Comparison of ENCODE assay signal across 15 cellular contexts in the genomic region with DNA sequence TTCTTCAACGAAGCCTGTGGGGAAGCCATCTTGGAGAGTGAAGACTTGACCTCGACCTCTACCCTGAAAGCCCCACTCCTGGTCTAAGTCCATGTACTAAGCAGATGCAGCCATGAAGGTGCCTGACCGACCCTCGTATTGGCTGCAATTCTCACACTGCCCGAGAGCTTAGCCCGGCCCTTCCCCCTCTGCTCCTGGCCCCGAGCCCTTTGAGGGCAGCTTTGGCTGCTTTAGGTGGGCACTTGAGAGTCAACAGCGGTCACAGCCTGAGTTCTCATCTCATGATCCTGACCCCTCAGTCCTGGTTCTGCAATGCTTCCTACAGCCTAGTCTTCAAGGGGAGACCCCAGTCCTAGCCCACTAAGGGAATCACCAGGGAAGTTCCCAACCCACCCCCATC. TPM values are rescaled to one million over a fixed set of nuclear protein-coding genes. Genes with fewer than 3 reads are reported as not detected.
DNase-seq lines count a peak whose midpoint lies in the region; ATAC-seq and TF ChIP-seq lines count a peak whose summit lies in the region.
"Had no signal": no experiment of that assay in that cellular context is flagged by ENCODE, and none has a peak within 500 bp of the region (broad histone marks: within the 10 kb centered on the region; RNA-seq: fewer than 3 reads in every experiment).

No MANE protein-coding gene starts in this region.

- H2BK12ac ChIP-seq in neuronal stem cell (ENCODE audit: low read length) = no peak overlapping the region

- ATAC-seq in HG03460 (IDR thresholded peaks at IDR 0.05; ENCODE audit: unreplicated experiment) (no peak), upper lobe of right lung (no peak)
- ATAC-seq: HCT116 had no signal

- H2AFZ ChIP-seq in OCI-LY3 (ENCODE audit: low read depth, low read length) (peak overlapping the region; percentile 30; the same call in 1 of the 2 replicates), neuronal stem cell (ENCODE audit: low read length) (no peak overlapping the region)
- H2AFZ ChIP-seq: GM23248 had no signal

- no peak for TF ChIP-seq CTCF in OCI-LY3 (IDR thresholded peaks at IDR 0.05; ENCODE audit: low read depth, low read length)
- no peak for TF ChIP-seq CTCF in left ventricle myocardium inferior (IDR thresholded peaks at IDR 0.05; ENCODE audit: borderline replicate concordance)
- TF ChIP-seq CTCF in sigmoid colon (IDR thresholded peaks at IDR 0.05) = no peak
- no peak for TF ChIP-seq CTCF in upper lobe of right lung (IDR thresholded peaks at IDR 0.05)

- H2BK15ac ChIP-seq in neuronal stem cell (ENCODE audit: low read length) = no peak overlapping the region

- H3K4me3 ChIP-seq in OCI-LY3 (ENCODE audit: low read length) = no peak overlapping the region
- H3K4me3 ChIP-seq in left ventricle myocardium inferior = no peak overlapping the region
- H3K4me3 ChIP-seq in neuronal stem cell (ENCODE audit: low read length in 2 of 2) = no peak overlapping the region
- no peak overlapping the region for H3K4me3 ChIP-seq in sigmoid colon
- H3K4me3 ChIP-seq in upper lobe of right lung = no peak overlapping the region
- H3K4me3 ChIP-seq: GM23248 had no signal

- TF ChIP-seq POLR2A in sigmoid colon (IDR thresholded peaks at IDR 0.05) = no peak

- no peaks in the 10 kb centered on the region for H3K79me2 ChIP-seq in OCI-LY3 (ENCODE audit: low read length)

- H2AK5ac ChIP-seq in neuronal stem cell (ENCODE audit: low read depth, low read length) = peak overlapping the region; percentile 40

- H4K20me1 ChIP-seq in OCI-LY3 (ENCODE audit: insufficient read depth, low read length) = no peaks in the 10 kb centered on the region

- H3K4me2 ChIP-seq in OCI-LY3 (ENCODE audit: low read length) (peak overlapping the region; percentile 22; the same call in 1 of the 2 replicates), neuronal stem cell (ENCODE audit: insufficient read depth, low read length, poor library complexity, severe bottlenecking) (no peak overlapping the region)

- no peak overlapping the region for H3K18ac ChIP-seq in neuronal stem cell (ENCODE audit: low read length)

- intact Hi-C loops in left ventricle myocardium inferior (cut with micrococcal nuclease) (no loop called here), sigmoid colon (cut with DNase I) (no loop called here), upper lobe of right lung (cut with DNase I) (no loop called here)

- DNase-seq in left ventricle myocardium inferior (no peak), neuronal stem cell (ENCODE audit: low spot score) (no peak), CD1c-positive myeloid dendritic cell (ENCODE audit: extremely low spot score) (no peak), sigmoid colon (no peak), upper lobe of right lung (no peak)
- DNase-seq: BE2C; Caco-2; CD8-positive, alpha-beta memory T cell; DMS53; GF-D8; GM23248 had no signal

- H2BK5ac ChIP-seq in neuronal stem cell (ENCODE audit: low read length) = no peak overlapping the region

- H3K9ac ChIP-seq in OCI-LY3 (ENCODE audit: low read length) (no peak overlapping the region), neuronal stem cell (ENCODE audit: low read depth, low read length, poor library complexity) (no peak overlapping the region)
- H3K9ac ChIP-seq: GM23248 had no signal

- no peaks in the 10 kb centered on the region for H3K79me1 ChIP-seq in neuronal stem cell (ENCODE audit: low read depth, low read length)

- H3K23ac ChIP-seq in neuronal stem cell (ENCODE audit: low read depth, low read length, poor library complexity) = no peak overlapping the region

- WGBS in neuronal stem cell (ENCODE audit: extremely low coverage in 2 of 2, insufficient read length in 2 of 2, insufficient replicate concordance in 1 of 2), 2 donors = no CpG with 5 or more reads among the region's 8 CpGs
- 86% methylated on average over 8 of the region's 8 CpGs for WGBS in sigmoid colon, 2 donors

- no peak overlapping the region for H4K91ac ChIP-seq in neuronal stem cell (ENCODE audit: low read depth, low read length, poor library complexity)

- H3K27ac ChIP-seq in OCI-LY3 (ENCODE audit: low read length) = no peak overlapping the region
- peak overlapping the region; percentile 74 for H3K27ac ChIP-seq in left ventricle myocardium inferior (replicated peaks)
- no peak overlapping the region for H3K27ac ChIP-seq in neuronal stem cell (replicated peaks; ENCODE audit: low read length)
- no peak overlapping the region for H3K27ac ChIP-seq in sigmoid colon
- no peak overlapping the region for H3K27ac ChIP-seq in upper lobe of right lung
- H3K27ac ChIP-seq: GM23248 had no signal

- H3K4ac ChIP-seq in neuronal stem cell (ENCODE audit: low read length) = no peak overlapping the region

- no peaks in the 10 kb centered on the region for H3K9me3 ChIP-seq in OCI-LY3 (ENCODE audit: insufficient read depth, low read length)
- H3K9me3 ChIP-seq in left ventricle myocardium inferior (replicated peaks) = no peaks in the 10 kb centered on the region
- H3K9me3 ChIP-seq in neuronal stem cell (replicated peaks in 1 of 2; ENCODE audit: control insufficient read depth in 2 of 2, insufficient read depth in 1 of 2, low read depth in 1 of 2, low read length in 2 of 2) = peaks cover 0 to 2% of the 10 kb centered on the region in 2 donors
- H3K9me3 ChIP-seq in sigmoid colon = no peaks in the 10 kb centered on the region
- no peaks in the 10 kb centered on the region for H3K9me3 ChIP-seq in upper lobe of right lung
- H3K9me3 ChIP-seq: BE2C, Caco-2 had no signal

- H3K14ac ChIP-seq in neuronal stem cell (ENCODE audit: low read length) = peak overlapping the region; percentile 49

- no peak overlapping the region for H4K8ac ChIP-seq in neuronal stem cell (ENCODE audit: low read depth, low read length)

- H3K36me3 ChIP-seq in OCI-LY3 (replicated peaks; ENCODE audit: low read depth, low read length) (no peaks in the 10 kb centered on the region), left ventricle myocardium inferior (peaks cover 32% of the 10 kb centered on the region), neuronal stem cell (replicated peaks in 1 of 2; ENCODE audit: control insufficient read depth in 2 of 2, insufficient read depth in 2 of 2, low read length in 2 of 2) (no peaks in the 10 kb centered on the region), sigmoid colon (no peaks in the 10 kb centered on the region), upper lobe of right lung (no peaks in the 10 kb centered on the region)
- H3K36me3 ChIP-seq: BE2C had no signal

- H3K27me3 ChIP-seq in OCI-LY3 (ENCODE audit: low read depth, low read length) = no peaks in the 10 kb centered on the region
- no peaks in the 10 kb centered on the region for H3K27me3 ChIP-seq in left ventricle myocardium inferior (ENCODE audit: low read depth)
- H3K27me3 ChIP-seq in neuronal stem cell (ENCODE audit: control insufficient read depth in 3 of 3, insufficient read depth in 3 of 3, low read depth in 1 of 3, low read length in 3 of 3) = peaks cover 0 to 31% (median 0%) of the 10 kb centered on the region in 3 experiments
- no peaks in the 10 kb centered on the region for H3K27me3 ChIP-seq in sigmoid colon
- no peaks in the 10 kb centered on the region for H3K27me3 ChIP-seq in upper lobe of right lung
- H3K27me3 ChIP-seq: BE2C had no signal

- no peak overlapping the region for H2BK120ac ChIP-seq in neuronal stem cell (ENCODE audit: low read depth, low read length)

- H3K4me1 ChIP-seq in OCI-LY3 (ENCODE audit: low read length) (no peaks in the 10 kb centered on the region), left ventricle myocardium inferior (peaks cover 72% of the 10 kb centered on the region), neuronal stem cell (ENCODE audit: control insufficient read depth in 2 of 2, insufficient read depth in 1 of 2, low read depth in 1 of 2, low read length in 2 of 2) (peaks cover 0 to 2% of the 10 kb centered on the region in 2 donors), sigmoid colon (no peaks in the 10 kb centered on the region), upper lobe of right lung (no peaks in the 10 kb centered on the region)
- H3K4me1 ChIP-seq: BE2C, Caco-2 had no signal

- TF ChIP-seq EP300 in sigmoid colon (IDR thresholded peaks at IDR 0.05) = no peak

RNA-seq across cellular contexts. Expression of a gene that starts 35.9 kb away (rescaled TPM):
- total RNA-seq in left ventricle myocardium inferior (445 TPM), sigmoid colon (under 1 TPM; 0.33 to 0.83 (median 0.63) TPM), upper lobe of right lung (0.64 TPM)
- polyA plus RNA-seq in neuronal stem cell (2013, experiment 1 of 2) = 0.04 TPM
- polyA plus RNA-seq in neuronal stem cell (2013, experiment 2 of 2) = 0.04 TPM
- 1 to 10 TPM in 1 of 3 donors, under 1 TPM in 2; 0.46 to 1.2 (median 0.60) TPM for polyA plus RNA-seq in sigmoid colon
- total RNA-seq: Caco-2; CD8-positive, alpha-beta memory T cell; GM23248 had no signal
- polyA plus RNA-seq: CD14-positive monocyte; CD8-positive, alpha-beta memory T cell; GM23248 had no signal

Comparison
In these comparisons a context has a peak if more than half of its experiments do, and no peak if none do; other contexts are left out.
1. RNA of a gene that starts 35.9 kb away (total RNA-seq): 445 TPM in left ventricle myocardium inferior (single experiment); 0.33 to 0.83 TPM in sigmoid colon and 0.64 TPM in upper lobe of right lung (single experiment); every median in the first group is over 100 times any median in the second.